9 cellular contexts compared by ENCODE assay signal in the genomic region with DNA sequence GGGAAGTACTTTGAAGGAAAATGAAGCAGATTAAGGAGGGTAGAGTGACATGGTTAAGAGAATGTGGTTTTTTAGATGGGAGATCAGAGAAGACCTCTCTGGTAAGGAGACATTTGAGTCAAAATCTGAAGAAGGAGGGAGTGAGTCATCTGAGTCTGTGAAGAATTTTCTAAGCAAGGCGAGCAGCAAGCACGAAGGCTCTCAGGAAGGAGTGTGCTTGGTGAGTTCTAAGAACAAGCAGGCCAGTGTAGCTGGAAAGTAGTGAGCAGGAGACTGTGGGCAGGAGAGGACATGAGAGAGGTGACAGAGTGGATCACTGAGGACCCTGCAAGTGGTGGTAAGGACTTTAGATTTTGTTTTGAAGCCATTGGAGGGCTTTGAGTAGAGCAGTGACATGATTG.
A peak's percentile ranks its signal among the peaks of the same experiment; 100 is the strongest.
DNase-seq lines count a peak whose midpoint lies in the region; ATAC-seq and TF ChIP-seq lines count a peak whose summit lies in the region.
"Had no signal": no experiment of that assay in that cellular context is flagged by ENCODE, and none has a peak within 500 bp of the region (broad histone marks: within the 10 kb centered on the region; RNA-seq: fewer than 3 reads in every experiment).

No MANE protein-coding gene starts in this region.

- peaks cover 0 to 4% of the 10 kb centered on the region in 2 donors for H3K4me1 ChIP-seq in uterus

- H3K36me3 ChIP-seq in uterus, result no peaks in the 10 kb centered on the region

- H3K27me3 ChIP-seq in uterus, result no peaks in the 10 kb centered on the region

- in situ Hi-C loops in GM13977 (cut with MboI; ENCODE audit: low pct_unique_long_range_greater_than_20kb, low sequenced_read_pairs, unreplicated experiment), result no loop called here

- H3K4me3 ChIP-seq in uterus, result no peak overlapping the region

- H3K27ac ChIP-seq in caudate nucleus (ENCODE audit: low read depth, low read length) (no peak overlapping the region), uterus (no peak overlapping the region)
- H3K27ac ChIP-seq: HL-60 had no signal

- no peak for TF ChIP-seq POLR2A in uterus (IDR thresholded peaks at IDR 0.05)

- intact Hi-C loops in uterus (cut with DNase I; ENCODE audit: low total_unique reads), result no loop called here

- no peak for TF ChIP-seq CTCF in GM13977 (IDR thresholded peaks at IDR 0.05; ENCODE audit: extremely low read depth, insufficient read depth, missing control alignments)
- TF ChIP-seq CTCF in uterus (IDR thresholded peaks at IDR 0.05), result no peak

- no peaks in the 10 kb centered on the region for H3K9me3 ChIP-seq in uterus

- ATAC-seq in HG03066 (IDR thresholded peaks at IDR 0.05; ENCODE audit: low read depth, unreplicated experiment) (peak; percentile 67), esophagus mucosa (no peak)

- DNase-seq in GM13977 (ENCODE audit: low spot score), result peak; percentile 47
- peak; percentile 6 for DNase-seq in activated T-helper 9 cell treated with anti-CD3 and anti-CD28 coated beads, Interleukin-2, amount 50 U/mL, for 16 hours (ENCODE audit: low read depth)
- DNase-seq in stimulated activated CD4-positive, alpha-beta T cell treated with anti-CD3 and anti-CD28 coated beads, Interleukin-15, amount 100 ng/mL, for 24 hours, result peak; percentile 71
- DNase-seq in caudate nucleus (lab: John Stamatoyannopoulos, UW), result no peak
- no peak for DNase-seq in COLO829 (ENCODE audit: low spot score)
- no peak for DNase-seq in uterus

Comparison
In these comparisons a context has a peak if more than half of its experiments do, and no peak if none do; other contexts are left out.
1. DNase-seq: peak in GM13977 (single experiment), activated T-helper 9 cell treated with anti-CD3 and anti-CD28 coated beads, Interleukin-2, amount 50 U/mL, for 16 hours (single experiment) and stimulated activated CD4-positive, alpha-beta T cell treated with anti-CD3 and anti-CD28 coated beads, Interleukin-15, amount 100 ng/mL, for 24 hours (single experiment); none in caudate nucleus (0 of 61), COLO829 (single experiment) and uterus (0 of 2).